In the genomic region with DNA sequence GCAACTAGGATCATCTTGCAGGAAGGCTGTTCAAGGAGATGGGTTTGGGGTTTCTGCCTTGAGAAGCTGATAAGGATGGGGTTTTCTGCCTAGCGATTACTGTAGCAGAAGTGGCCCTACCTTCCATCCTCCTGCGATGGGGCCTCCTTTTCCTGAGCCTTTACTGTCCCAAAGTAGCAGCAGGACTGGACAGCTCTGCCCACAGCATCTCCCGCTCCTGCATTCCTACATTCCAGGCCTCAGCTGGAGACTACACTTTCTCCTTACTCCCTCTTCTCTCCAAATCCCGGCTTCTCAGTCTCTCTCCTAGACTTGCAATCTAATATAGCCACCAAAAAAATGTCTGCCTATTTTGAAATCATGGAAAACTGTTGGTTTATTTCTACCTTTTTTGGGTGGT, we compare ENCODE assay signal across 16 cellular contexts.
DNase-seq lines count a peak whose midpoint lies in the region; ATAC-seq and TF ChIP-seq lines count a peak whose summit lies in the region.
"Had no signal": no experiment of that assay in that cellular context is flagged by ENCODE, and none has a peak within 500 bp of the region (broad histone marks: within the 10 kb centered on the region; RNA-seq: fewer than 3 reads in every experiment).

No MANE protein-coding gene starts in this region.

- TF ChIP-seq CTCF in GM23338 (conservative IDR thresholded peaks at IDR 0.05; ENCODE audit: low read depth in 2 of 2) = no peak
- no peak for TF ChIP-seq CTCF in endodermal cell (conservative IDR thresholded peaks at IDR 0.05)
- no peak for TF ChIP-seq CTCF in neural progenitor cell (IDR thresholded peaks at IDR 0.05)

- H3K4me1 ChIP-seq in GM23338 (ENCODE audit: insufficient read depth) (no peaks in the 10 kb centered on the region), endodermal cell (ENCODE audit: control insufficient read depth, insufficient read depth, low read length) (no peaks in the 10 kb centered on the region), neural progenitor cell (peaks cover 6% of the 10 kb centered on the region)
- H3K4me1 ChIP-seq: HAP-1 had no signal

- intact Hi-C loops in left colon (cut with DNase I, micrococcal nuclease) = no loop called here
- intact Hi-C loops in posterior vena cava (cut with DNase I) = no loop called here

- no peaks in the 10 kb centered on the region for H3K36me3 Mint-ChIP-seq in GM23338 (ENCODE audit: low read depth)
- H3K36me3 Mint-ChIP-seq in endodermal cell (ENCODE audit: low read depth) = no peaks in the 10 kb centered on the region
- no peaks in the 10 kb centered on the region for H3K36me3 Mint-ChIP-seq in neural progenitor cell
- H3K36me3 Mint-ChIP-seq: CD14-positive monocyte; CD4-positive, alpha-beta memory T cell had no signal

- WGBS in endodermal cell (ENCODE audit: insufficient coverage in 1 of 2, insufficient read length in 1 of 2), 2 experiments = 81 to 86% methylated on average over 2 to 4 of the region's 4 CpGs

- no peak overlapping the region for H3K4me3 Mint-ChIP-seq in GM23338
- no peak overlapping the region for H3K4me3 Mint-ChIP-seq in endodermal cell
- H3K4me3 Mint-ChIP-seq in neural progenitor cell = no peak overlapping the region
- H3K4me3 Mint-ChIP-seq: CD14-positive monocyte; CD4-positive, alpha-beta memory T cell had no signal

- H3K9ac ChIP-seq in endodermal cell (ENCODE audit: extremely low read depth, low read length, poor library complexity, severe bottlenecking) (no peak overlapping the region), neural progenitor cell (no peak overlapping the region)
- H3K9ac ChIP-seq: BLaER1 had no signal

- 0 out of 2 replicates have a peak, but pooled peaks cover 3% of the 10 kb centered on the region for H3K9me2 ChIP-seq in GM23338 (ENCODE audit: insufficient read depth)

- H3K9me3 ChIP-seq in endodermal cell (ENCODE audit: control insufficient read depth, low read length) = peaks cover 6% of the 10 kb centered on the region
- H3K9me3 ChIP-seq in neural progenitor cell (ENCODE audit: low read depth) = no peaks in the 10 kb centered on the region
- H3K9me3 ChIP-seq: BLaER1, HAP-1 had no signal

- H3K4me2 ChIP-seq in GM23338 = no peak overlapping the region
- no peak overlapping the region for H3K4me2 ChIP-seq in neural progenitor cell
- H3K4me2 ChIP-seq: BLaER1 had no signal

- DNase-seq in GM23338 (ENCODE audit: low spot score) = peak; percentile 24
- peak; percentile 61 for DNase-seq in endodermal cell
- peak; percentile 71 for DNase-seq in islet precursor cell
- peak; percentile 28 for DNase-seq in neural progenitor cell (ENCODE audit: low spot score)
- no peak for DNase-seq in left colon
- DNase-seq in T-helper 1 cell = no peak
- no peak for DNase-seq in posterior vena cava (ENCODE audit: low spot score)
- no peak for DNase-seq in NCI-H1436 (lab: John Stamatoyannopoulos, UW)
- DNase-seq: 8988T; CD4-positive, alpha-beta memory T cell; DMS153; DMS79; GF-D8 had no signal

- no peaks in the 10 kb centered on the region for H3K27me3 ChIP-seq in GM23338 (ENCODE audit: insufficient read depth)
- peaks cover 6% of the 10 kb centered on the region for H3K27me3 ChIP-seq in endodermal cell (ENCODE audit: control insufficient read depth, insufficient read depth, low read length, poor library complexity, severe bottlenecking)
- no peaks in the 10 kb centered on the region for H3K27me3 ChIP-seq in neural progenitor cell
- H3K27me3 ChIP-seq: BLaER1 had no signal

- no peak overlapping the region for H3K27ac ChIP-seq in GM23338 (ENCODE audit: low read depth)
- no peak overlapping the region for H3K27ac ChIP-seq in endodermal cell (ENCODE audit: low read depth, low read length)
- H3K27ac ChIP-seq in neural progenitor cell = no peak overlapping the region
- H3K27ac ChIP-seq: BLaER1 had no signal

- H2AFZ ChIP-seq in GM23338 (no peak overlapping the region), neural progenitor cell (replicated peaks) (no peak overlapping the region)

- H3K9me3 Mint-ChIP-seq in GM23338 (no peaks in the 10 kb centered on the region), endodermal cell (peaks cover 3% of the 10 kb centered on the region), neural progenitor cell (peaks cover 2% of the 10 kb centered on the region)

- H3F3A ChIP-seq in GM23338 (replicated peaks; ENCODE audit: low read depth) = no peaks in the 10 kb centered on the region
- H3F3A ChIP-seq in neural progenitor cell (ENCODE audit: low read depth) = no peaks in the 10 kb centered on the region

- H3K27ac Mint-ChIP-seq in GM23338 (no peak overlapping the region), endodermal cell (no peak overlapping the region), neural progenitor cell (no peak overlapping the region)
- H3K27ac Mint-ChIP-seq: CD14-positive monocyte; CD4-positive, alpha-beta memory T cell had no signal

- H3K27me3 Mint-ChIP-seq in GM23338 (ENCODE audit: insufficient read depth, low read depth, poor library complexity) (no peaks in the 10 kb centered on the region), endodermal cell (ENCODE audit: insufficient read depth) (peaks cover 41% of the 10 kb centered on the region), neural progenitor cell (ENCODE audit: insufficient read depth, low read depth) (peaks cover 12% of the 10 kb centered on the region)

- H3K4me1 Mint-ChIP-seq in GM23338 (no peaks in the 10 kb centered on the region), endodermal cell (peaks cover 18% of the 10 kb centered on the region), neural progenitor cell (no peaks in the 10 kb centered on the region)
- H3K4me1 Mint-ChIP-seq: CD14-positive monocyte had no signal

- H3K4me3 ChIP-seq in GM23338 (no peak overlapping the region), endodermal cell (ENCODE audit: low read length) (no peak overlapping the region), neural progenitor cell (no peak overlapping the region)
- H3K4me3 ChIP-seq: BLaER1, HAP-1 had no signal

- no peaks in the 10 kb centered on the region for H4K20me1 ChIP-seq in GM23338 (replicated peaks; ENCODE audit: insufficient read depth)
- H4K20me1 ChIP-seq in neural progenitor cell (ENCODE audit: low read depth) = no peaks in the 10 kb centered on the region
- H4K20me1 ChIP-seq: BLaER1 had no signal

- H3K36me3 ChIP-seq in GM23338 (ENCODE audit: insufficient read depth) (no peaks in the 10 kb centered on the region; the same call in 1 of the 2 replicates), endodermal cell (ENCODE audit: control insufficient read depth, insufficient read depth, low read length) (no peaks in the 10 kb centered on the region), neural progenitor cell (no peaks in the 10 kb centered on the region)
- H3K36me3 ChIP-seq: BLaER1, HAP-1 had no signal

- ATAC-seq in GM23338 (peak; percentile 51; the same call in 2 of the 3 replicates), left colon (no peak)

- no peaks in the 10 kb centered on the region for H3K79me2 ChIP-seq in GM23338 (replicated peaks; ENCODE audit: insufficient read depth)
- H3K79me2 ChIP-seq in neural progenitor cell (ENCODE audit: low read depth) = no peaks in the 10 kb centered on the region

Comparison
In these comparisons a context has a peak if more than half of its experiments do, and no peak if none do; other contexts are left out.
1. DNase-seq: peak in GM23338 (single experiment), endodermal cell (single experiment), islet precursor cell (single experiment) and neural progenitor cell (single experiment); none in left colon (0 of 2), T-helper 1 cell (0 of 5), posterior vena cava (single experiment) and NCI-H1436 (single experiment).